In genomic region chr16:73275448-73275847, GRCh38 we compare ENCODE assay signal across 36 cellular contexts.
"Had no signal": no experiment of that assay in that cellular context is flagged by ENCODE, and none has a peak within 500 bp of the region (broad histone marks: within the 10 kb centered on the region; RNA-seq: fewer than 3 reads in every experiment).

No MANE protein-coding gene starts in this region.

- H3K4me3 Mint-ChIP-seq: activated CD4-positive, alpha-beta memory T cell treated with anti-CD3 and anti-CD28 coated beads for 36 hours; activated CD4-positive, alpha-beta T cell treated with anti-CD3 and anti-CD28 coated beads for 36 hours; activated CD4-positive, alpha-beta T cell treated with anti-CD3 and anti-CD28 coated beads, Interleukin-2, amount 10 ng/mL, durations not matched to agents 24 days and 14 days; activated CD8-positive, alpha-beta memory T cell treated with anti-CD3 and anti-CD28 coated beads, Interleukin-2, amount 10 ng/mL, durations not matched to agents 7 days and 5 days; activated CD8-positive, alpha-beta T cell treated with anti-CD3 and anti-CD28 coated beads, Interleukin-2, amount 10 ng/mL, durations not matched to agents 7 days and 5 days; activated naive CD4-positive, alpha-beta T cell treated with anti-CD3 and anti-CD28 coated beads, Interleukin-2, amount 10 ng/mL, durations not matched to agents 7 days and 5 days; activated naive CD8-positive, alpha-beta T cell treated with anti-CD3 and anti-CD28 coated beads, Interleukin-2, amount 10 ng/mL, durations not matched to agents 7 days and 5 days; activated T-cell treated with anti-CD3 and anti-CD28 coated beads, Interleukin-2, amount 50 U/mL, for 24 hours; activated T-helper 17 cell treated with anti-CD3 and anti-CD28 coated beads, Interleukin-2, amount 50 U/mL, for 72 hours; brain; dendritic cell treated with granulocyte-macrophage colony-stimulating factor and Interleukin-4, amounts not matched to agents 40 ng/mL and 50 ng/mL, for 4 days; endodermal cell; T-helper 17 cell; T-helper 2 cell treated with Interferon-gamma antibody and Interleukin-4, amounts not matched to agents 5 μg/mL and 100 μg/mL, for 36 hours had no signal

- H3K9me3 Mint-ChIP-seq: activated CD4-positive, alpha-beta T cell treated with anti-CD3 and anti-CD28 coated beads, Interleukin-2, amount 10 ng/mL, durations not matched to agents 24 days and 14 days; activated T-helper 17 cell treated with anti-CD3 and anti-CD28 coated beads, Interleukin-2, amount 50 U/mL, for 72 hours had no signal

- ATAC-seq: activated CD4-positive, alpha-beta T cell treated with anti-CD3 and anti-CD28 coated beads for 36 hours; activated CD8-positive, alpha-beta memory T cell treated with anti-CD3 and anti-CD28 coated beads, Interleukin-2, amount 10 ng/mL, durations not matched to agents 7 days and 5 days; activated CD8-positive, alpha-beta T cell treated with anti-CD3 and anti-CD28 coated beads, Interleukin-2, amount 10 ng/mL, durations not matched to agents 7 days and 5 days; activated naive CD4-positive, alpha-beta T cell treated with anti-CD3 and anti-CD28 coated beads, Interleukin-2, amount 50 U/mL, for 72 hours; activated T-helper 17 cell treated with anti-CD3 and anti-CD28 coated beads, Interleukin-2, amount 50 U/mL, for 72 hours; foreskin keratinocyte; gastrocnemius medialis; heart left ventricle; T-helper 17 cell had no signal

- H3K4me1 ChIP-seq: ascending aorta, breast epithelium, esophagus muscularis mucosa, foreskin keratinocyte, gastrocnemius medialis, heart left ventricle had no signal

- H3K36me3 ChIP-seq: ascending aorta, breast epithelium, cardiac muscle cell, esophagus muscularis mucosa, gastrocnemius medialis, heart left ventricle had no signal

- H3K4me1 Mint-ChIP-seq: activated CD4-positive, alpha-beta T cell treated with anti-CD3 and anti-CD28 coated beads for 36 hours; activated CD4-positive, alpha-beta T cell treated with anti-CD3 and anti-CD28 coated beads, Interleukin-2, amount 10 ng/mL, durations not matched to agents 24 days and 14 days; activated CD8-positive, alpha-beta memory T cell treated with anti-CD3 and anti-CD28 coated beads, Interleukin-2, amount 10 ng/mL, durations not matched to agents 7 days and 5 days; activated naive CD4-positive, alpha-beta T cell treated with anti-CD3 and anti-CD28 coated beads, Interleukin-2, amount 10 ng/mL, durations not matched to agents 7 days and 5 days; activated naive CD8-positive, alpha-beta T cell treated with anti-CD3 and anti-CD28 coated beads, Interleukin-2, amount 10 ng/mL, durations not matched to agents 7 days and 5 days; activated T-helper 17 cell treated with anti-CD3 and anti-CD28 coated beads, Interleukin-2, amount 50 U/mL, for 72 hours; brain; endodermal cell; T-helper 17 cell had no signal

- DNase-seq: activated CD4-positive, alpha-beta memory T cell treated with anti-CD3 and anti-CD28 coated beads for 36 hours; activated CD4-positive, alpha-beta T cell treated with anti-CD3 and anti-CD28 coated beads for 36 hours; activated CD4-positive, alpha-beta T cell treated with anti-CD3 and anti-CD28 coated beads, Interleukin-2, amount 10 ng/mL, durations not matched to agents 24 days and 14 days; activated CD4-positive, CD25-positive, alpha-beta regulatory T cell; activated CD4-positive, CD25-positive, alpha-beta regulatory T cell treated with anti-CD3 and anti-CD28 coated beads, Interleukin-2, amount 50 U/mL, for 72 hours; activated CD8-positive, alpha-beta memory T cell treated with anti-CD3 and anti-CD28 coated beads, Interleukin-2, amount 10 ng/mL, durations not matched to agents 7 days and 5 days; activated CD8-positive, alpha-beta memory T cell treated with anti-CD3 and anti-CD28 coated beads, Interleukin-2, amount 50 U/mL, for 48 hours; activated CD8-positive, alpha-beta T cell treated with anti-CD3 and anti-CD28 coated beads, Interleukin-2, amount 10 ng/mL, durations not matched to agents 7 days and 5 days; activated effector memory CD4-positive, alpha-beta T cell treated with anti-CD3 and anti-CD28 coated beads, Interleukin-2, amount 50 U/mL, for 16 hours; activated naive CD4-positive, alpha-beta T cell treated with anti-CD3 and anti-CD28 coated beads, Interleukin-2, amount 10 ng/mL, durations not matched to agents 7 days and 5 days; activated naive CD8-positive, alpha-beta T cell treated with anti-CD3 and anti-CD28 coated beads, Interleukin-2, amount 10 ng/mL, durations not matched to agents 7 days and 5 days; activated T-cell treated with anti-CD3 and anti-CD28 coated beads for 4 hours; activated T-cell treated with anti-CD3 and anti-CD28 coated beads, Interleukin-2, amount 50 U/mL, for 24 hours; central memory CD4-positive, alpha-beta T cell; cerebellar nuclear complex; dorsolateral prefrontal cortex; effector memory CD4-positive, alpha-beta T cell; endodermal cell; erythroblast; foreskin keratinocyte; gastrocnemius medialis; glutamatergic neuron; heart left ventricle; T-helper 1 cell; T-helper 17 cell; T1000 had no signal

- H3K9me3 ChIP-seq: ascending aorta, breast epithelium, esophagus muscularis mucosa, gastrocnemius medialis, heart left ventricle had no signal

- H3K27me3 ChIP-seq: ascending aorta, breast epithelium, cardiac muscle cell, esophagus muscularis mucosa, foreskin keratinocyte, gastrocnemius medialis had no signal

- H3K27ac ChIP-seq: ascending aorta, breast epithelium, cardiac muscle cell, coronary artery, dorsolateral prefrontal cortex, esophagus muscularis mucosa, foreskin keratinocyte, gastrocnemius medialis, heart left ventricle had no signal

- H3K36me3 Mint-ChIP-seq: activated CD4-positive, alpha-beta memory T cell treated with anti-CD3 and anti-CD28 coated beads for 36 hours; activated CD8-positive, alpha-beta memory T cell treated with anti-CD3 and anti-CD28 coated beads, Interleukin-2, amount 10 ng/mL, durations not matched to agents 7 days and 5 days; activated naive CD4-positive, alpha-beta T cell treated with anti-CD3 and anti-CD28 coated beads, Interleukin-2, amount 10 ng/mL, durations not matched to agents 7 days and 5 days; activated naive CD4-positive, alpha-beta T cell treated with anti-CD3 and anti-CD28 coated beads, Interleukin-2, amount 50 U/mL, for 72 hours; activated naive CD8-positive, alpha-beta T cell treated with anti-CD3 and anti-CD28 coated beads, Interleukin-2, amount 10 ng/mL, durations not matched to agents 7 days and 5 days; brain had no signal

- H3K4me3 ChIP-seq: ascending aorta, breast epithelium, cardiac muscle cell, coronary artery, dorsolateral prefrontal cortex, esophagus muscularis mucosa, gastrocnemius medialis, heart left ventricle had no signal

- H3K27ac Mint-ChIP-seq: activated CD4-positive, alpha-beta memory T cell treated with anti-CD3 and anti-CD28 coated beads for 36 hours; activated CD4-positive, alpha-beta T cell treated with anti-CD3 and anti-CD28 coated beads for 36 hours; activated CD4-positive, alpha-beta T cell treated with anti-CD3 and anti-CD28 coated beads, Interleukin-2, amount 10 ng/mL, durations not matched to agents 24 days and 14 days; activated CD8-positive, alpha-beta memory T cell treated with anti-CD3 and anti-CD28 coated beads, Interleukin-2, amount 10 ng/mL, durations not matched to agents 7 days and 5 days; activated CD8-positive, alpha-beta T cell treated with anti-CD3 and anti-CD28 coated beads, Interleukin-2, amount 10 ng/mL, durations not matched to agents 7 days and 5 days; activated naive CD4-positive, alpha-beta T cell treated with anti-CD3 and anti-CD28 coated beads, Interleukin-2, amount 10 ng/mL, durations not matched to agents 7 days and 5 days; activated naive CD4-positive, alpha-beta T cell treated with anti-CD3 and anti-CD28 coated beads, Interleukin-2, amount 50 U/mL, for 72 hours; activated naive CD8-positive, alpha-beta T cell treated with anti-CD3 and anti-CD28 coated beads, Interleukin-2, amount 10 ng/mL, durations not matched to agents 7 days and 5 days; activated T-cell treated with anti-CD3 and anti-CD28 coated beads, Interleukin-2, amount 50 U/mL, for 24 hours; activated T-helper 17 cell treated with anti-CD3 and anti-CD28 coated beads, Interleukin-2, amount 50 U/mL, for 72 hours; brain; dendritic cell treated with granulocyte-macrophage colony-stimulating factor and Interleukin-4, amounts not matched to agents 40 ng/mL and 50 ng/mL, for 4 days; endodermal cell; T-helper 17 cell; T-helper 2 cell treated with Interferon-gamma antibody and Interleukin-4, amounts not matched to agents 5 μg/mL and 100 μg/mL, for 36 hours had no signal

- H3K27me3 Mint-ChIP-seq: activated CD4-positive, alpha-beta memory T cell treated with anti-CD3 and anti-CD28 coated beads for 36 hours; activated CD4-positive, alpha-beta T cell treated with anti-CD3 and anti-CD28 coated beads for 36 hours; activated CD4-positive, alpha-beta T cell treated with anti-CD3 and anti-CD28 coated beads, Interleukin-2, amount 10 ng/mL, durations not matched to agents 24 days and 14 days; activated CD8-positive, alpha-beta memory T cell treated with anti-CD3 and anti-CD28 coated beads, Interleukin-2, amount 10 ng/mL, durations not matched to agents 7 days and 5 days; activated naive CD4-positive, alpha-beta T cell treated with anti-CD3 and anti-CD28 coated beads, Interleukin-2, amount 10 ng/mL, durations not matched to agents 7 days and 5 days; activated naive CD8-positive, alpha-beta T cell treated with anti-CD3 and anti-CD28 coated beads, Interleukin-2, amount 10 ng/mL, durations not matched to agents 7 days and 5 days; activated T-cell treated with anti-CD3 and anti-CD28 coated beads, Interleukin-2, amount 50 U/mL, for 24 hours; dendritic cell treated with granulocyte-macrophage colony-stimulating factor and Interleukin-4, amounts not matched to agents 40 ng/mL and 50 ng/mL, for 4 days had no signal
